Comparison of ENCODE assay signal across 7 cellular contexts in genomic region chr2:176022048-176022447, GRCh38.
"Had no signal": no experiment of that assay in that cellular context is flagged by ENCODE, and none has a peak within 500 bp of the region (broad histone marks: within the 10 kb centered on the region; RNA-seq: fewer than 3 reads in every experiment).

No MANE protein-coding gene starts in this region.

- DNase-seq: GDM1, GF-D8 had no signal

- FAIRE-seq: G401.6, GM12891, GM12892, GM18507, GM19239 had no signal
